In the genomic region with DNA sequence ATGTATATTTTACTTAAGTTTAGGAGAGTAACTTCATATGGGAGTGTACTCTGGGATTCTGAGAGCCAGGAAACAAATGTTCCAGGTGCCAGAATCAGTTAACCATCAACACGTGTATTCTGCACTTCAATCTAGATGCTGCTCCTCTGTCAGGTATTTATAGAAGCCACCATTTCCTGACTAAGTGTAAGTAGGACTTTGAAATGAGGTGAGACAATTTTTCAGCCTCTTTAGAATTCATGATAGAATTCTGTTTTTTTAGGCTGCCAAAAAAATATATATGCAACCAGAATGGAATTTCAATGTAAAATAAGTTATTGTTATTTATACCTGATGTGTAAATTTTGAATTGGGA, we compare ENCODE assay signal across 14 cellular contexts. TPM values are rescaled to one million over a fixed set of nuclear protein-coding genes. Genes with fewer than 3 reads are reported as not detected.
"Had no signal": no experiment of that assay in that cellular context is flagged by ENCODE, and none has a peak within 500 bp of the region (broad histone marks: within the 10 kb centered on the region; RNA-seq: fewer than 3 reads in every experiment).

No MANE protein-coding gene starts in this region.

RNA-seq across cellular contexts. Expression of a gene that starts 3.5 kb away (rescaled TPM):
- total RNA-seq: activated CD4-positive, alpha-beta T cell treated with anti-CD3 and anti-CD28 coated beads, Interleukin-2, amount 10 ng/mL, durations not matched to agents 7 days and 5 days; activated CD8-positive, alpha-beta T cell treated with anti-CD3 and anti-CD28 coated beads, Interleukin-2, amount 10 ng/mL, durations not matched to agents 7 days and 5 days; adrenal gland; astrocyte; breast epithelium; esophagus mucosa; gastrocnemius medialis; lower lobe of right lung; sciatic nerve; smooth muscle cell; stomach; temporal lobe; vagina had no signal
- polyA plus RNA-seq: adrenal gland, keratinocyte, smooth muscle cell, stomach had no signal

RNA-seq across cellular contexts. Expression of a gene that starts 8.3 kb away (rescaled TPM):
- total RNA-seq: activated CD4-positive, alpha-beta T cell treated with anti-CD3 and anti-CD28 coated beads, Interleukin-2, amount 10 ng/mL, durations not matched to agents 7 days and 5 days; activated CD8-positive, alpha-beta T cell treated with anti-CD3 and anti-CD28 coated beads, Interleukin-2, amount 10 ng/mL, durations not matched to agents 7 days and 5 days; adrenal gland; astrocyte; breast epithelium; esophagus mucosa; gastrocnemius medialis; lower lobe of right lung; sciatic nerve; smooth muscle cell; stomach; temporal lobe; vagina had no signal
- polyA plus RNA-seq: adrenal gland, keratinocyte, smooth muscle cell, stomach had no signal

RNA-seq across cellular contexts. Expression of a gene that starts 19.2 kb away (rescaled TPM):
- total RNA-seq: activated CD4-positive, alpha-beta T cell treated with anti-CD3 and anti-CD28 coated beads, Interleukin-2, amount 10 ng/mL, durations not matched to agents 7 days and 5 days; activated CD8-positive, alpha-beta T cell treated with anti-CD3 and anti-CD28 coated beads, Interleukin-2, amount 10 ng/mL, durations not matched to agents 7 days and 5 days; adrenal gland; astrocyte; breast epithelium; esophagus mucosa; gastrocnemius medialis; lower lobe of right lung; sciatic nerve; smooth muscle cell; stomach; temporal lobe; vagina had no signal
- polyA plus RNA-seq: adrenal gland, keratinocyte, smooth muscle cell, stomach had no signal

RNA-seq across cellular contexts. Expression of a gene that starts 29.4 kb away (rescaled TPM):
- total RNA-seq: activated CD4-positive, alpha-beta T cell treated with anti-CD3 and anti-CD28 coated beads, Interleukin-2, amount 10 ng/mL, durations not matched to agents 7 days and 5 days; activated CD8-positive, alpha-beta T cell treated with anti-CD3 and anti-CD28 coated beads, Interleukin-2, amount 10 ng/mL, durations not matched to agents 7 days and 5 days; adrenal gland; astrocyte; breast epithelium; esophagus mucosa; gastrocnemius medialis; lower lobe of right lung; sciatic nerve; smooth muscle cell; stomach; temporal lobe; vagina had no signal
- polyA plus RNA-seq: adrenal gland, keratinocyte, smooth muscle cell, stomach had no signal

RNA-seq across cellular contexts. Expression of a gene that starts 34.3 kb away (rescaled TPM):
- total RNA-seq: activated CD4-positive, alpha-beta T cell treated with anti-CD3 and anti-CD28 coated beads, Interleukin-2, amount 10 ng/mL, durations not matched to agents 7 days and 5 days; activated CD8-positive, alpha-beta T cell treated with anti-CD3 and anti-CD28 coated beads, Interleukin-2, amount 10 ng/mL, durations not matched to agents 7 days and 5 days; adrenal gland; astrocyte; breast epithelium; esophagus mucosa; gastrocnemius medialis; lower lobe of right lung; sciatic nerve; smooth muscle cell; stomach; temporal lobe; vagina had no signal
- polyA plus RNA-seq: adrenal gland, keratinocyte, smooth muscle cell, stomach had no signal
